10 cellular contexts compared by ENCODE assay signal in the genomic region with DNA sequence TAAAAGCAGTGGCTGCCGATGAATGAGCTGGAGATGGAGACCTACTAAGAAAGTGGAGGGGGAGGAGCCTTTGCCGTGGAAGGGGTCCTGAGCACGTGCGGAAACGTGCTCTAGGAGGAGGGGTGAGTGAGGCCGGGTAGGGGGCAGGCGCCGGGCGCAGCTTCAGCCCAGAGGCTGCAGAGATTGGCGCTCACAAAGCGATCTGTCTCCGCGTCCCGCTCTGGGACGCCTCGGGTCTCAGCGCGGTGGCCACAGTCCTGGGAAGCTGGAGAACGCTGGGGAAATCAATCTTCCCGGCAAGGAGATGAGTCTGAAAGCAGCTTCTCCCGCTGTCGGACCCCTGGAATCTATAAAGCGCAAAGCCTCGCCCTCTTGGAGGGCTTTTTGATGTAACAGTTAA. TPM values are rescaled to one million over a fixed set of nuclear protein-coding genes. Genes with fewer than 3 reads are reported as not detected.
DNase-seq lines count a peak whose midpoint lies in the region; ATAC-seq and TF ChIP-seq lines count a peak whose summit lies in the region.
"Had no signal": no experiment of that assay in that cellular context is flagged by ENCODE, and none has a peak within 500 bp of the region (broad histone marks: within the 10 kb centered on the region; RNA-seq: fewer than 3 reads in every experiment).

No MANE protein-coding gene starts in this region.

- no peaks in the 10 kb centered on the region for H3K79me2 ChIP-seq in osteoblast (ENCODE audit: insufficient read depth, low read length)

- no peak for TF ChIP-seq POLR2A in erythroblast (IDR thresholded peaks at IDR 0.05; ENCODE audit: low read length)

- peak overlapping the region; percentile 72 for H3K4me2 ChIP-seq in osteoblast (ENCODE audit: insufficient read depth, low read length)

- peak overlapping the region; percentile 79 for H3K4me3 Mint-ChIP-seq in Calu3 (ENCODE audit: low read depth, unreplicated experiment)
- H3K4me3 Mint-ChIP-seq: activated CD4-positive, alpha-beta T cell treated with anti-CD3 and anti-CD28 coated beads, Interleukin-2, amount 10 ng/mL, durations not matched to agents 7 days and 5 days had no signal

- intact Hi-C loops in Calu3 (cut with micrococcal nuclease; ENCODE audit: unreplicated experiment): no loop called here

- H3K27ac ChIP-seq in osteoblast (ENCODE audit: low read depth, low read length): no peak overlapping the region

- peaks cover 90% of the 10 kb centered on the region for H3K27me3 Mint-ChIP-seq in Calu3 (ENCODE audit: unreplicated experiment)

- H3K4me1 ChIP-seq in osteoblast (ENCODE audit: insufficient read depth, low read length): no peaks in the 10 kb centered on the region

- TF ChIP-seq CTCF in Calu3 (IDR thresholded peaks at IDR 0.05; ENCODE audit: unreplicated experiment) (no peak), fibroblast of pulmonary artery (IDR thresholded peaks at IDR 0.05; ENCODE audit: low read length, missing control alignments) (no peak), osteoblast (IDR thresholded peaks at IDR 0.05; ENCODE audit: extremely low read depth, low read depth, low read length) (no peak)

- H3K36me3 Mint-ChIP-seq in Calu3 (ENCODE audit: insufficient read depth, unreplicated experiment): no peaks in the 10 kb centered on the region

- CTCF ChIA-PET in Calu3 (lab: Charles Lee): interaction anchor here (0.6 kb wide), 1 partner anchor 504 kb away, joined by 3 read pairs; no protein-coding TSS in a partner anchor

- no TSS peak for BruUV-seq in Calu3 (replicated peaks; lab: Mats Ljungman, UMichigan)

- no peaks in the 10 kb centered on the region for H3K9me3 Mint-ChIP-seq in Calu3 (ENCODE audit: low read depth, unreplicated experiment)
- H3K9me3 Mint-ChIP-seq: activated CD4-positive, alpha-beta T cell treated with anti-CD3 and anti-CD28 coated beads, Interleukin-2, amount 10 ng/mL, durations not matched to agents 7 days and 5 days had no signal

- no peak overlapping the region for H3K27ac Mint-ChIP-seq in Calu3 (ENCODE audit: unreplicated experiment)
- H3K27ac Mint-ChIP-seq: activated CD4-positive, alpha-beta T cell treated with anti-CD3 and anti-CD28 coated beads, Interleukin-2, amount 10 ng/mL, durations not matched to agents 7 days and 5 days had no signal

- H3K4me3 ChIP-seq in fibroblast of pulmonary artery (replicated peaks; ENCODE audit: low read depth, low read length): peak overlapping the region; percentile 56
- peak overlapping the region; percentile 22 for H3K4me3 ChIP-seq in osteoblast (ENCODE audit: insufficient read depth, low read length)

- H3K9me3 ChIP-seq in osteoblast (ENCODE audit: low read depth, low read length): no peaks in the 10 kb centered on the region

- no peaks in the 10 kb centered on the region for H3K4me1 Mint-ChIP-seq in Calu3 (ENCODE audit: low read depth, unreplicated experiment)
- H3K4me1 Mint-ChIP-seq: activated CD4-positive, alpha-beta T cell treated with anti-CD3 and anti-CD28 coated beads, Interleukin-2, amount 10 ng/mL, durations not matched to agents 7 days and 5 days had no signal

- H4K20me1 ChIP-seq in osteoblast (ENCODE audit: insufficient read depth, low read length): no peaks in the 10 kb centered on the region

- DNase-seq in Calu3: no peak
- DNase-seq in HT1080 (ENCODE audit: low read depth): peak; percentile 16
- no peak for DNase-seq in fibroblast of pulmonary artery (ENCODE audit: low read depth)
- DNase-seq in osteoblast (ENCODE audit: insufficient read length, low spot score, missing footprints): peak; percentile 73
- no peak for DNase-seq in erythroblast (lab: John Stamatoyannopoulos, UW)
- DNase-seq in HPDE6-E6E7 (ENCODE audit: extremely low spot score): no peak
- no peak for DNase-seq in SIG-M5 treated with dmso at 0.1 percent for 504 hours (lab: John Stamatoyannopoulos, UW; ENCODE audit: unreplicated experiment)
- DNase-seq: activated CD4-positive, alpha-beta T cell treated with anti-CD3 and anti-CD28 coated beads, Interleukin-2, amount 10 ng/mL, durations not matched to agents 7 days and 5 days; stimulated activated CD4-positive, alpha-beta T cell treated with anti-CD3 and anti-CD28 coated beads, Interleukin-12 subunit alpha, Interleukin-12 subunit beta, amount 100 ng/mL, for 4 hours had no signal

- H3K27me3 ChIP-seq in osteoblast (ENCODE audit: insufficient read depth, low read length): peaks cover 42% of the 10 kb centered on the region

- no peak for ATAC-seq in HG03097 (IDR thresholded peaks at IDR 0.05; ENCODE audit: low FRiP score, unreplicated experiment)

- no peaks in the 10 kb centered on the region for H3K36me3 ChIP-seq in osteoblast (ENCODE audit: insufficient read depth, low read length)

- H2AFZ ChIP-seq in osteoblast (ENCODE audit: low read length): peak overlapping the region; percentile 22

RNA-seq across cellular contexts. Expression of a gene that starts 0.5 kb away (rescaled TPM):
- total RNA-seq in Calu3 (2022) (not detected in 2 replicates), osteoblast (2.2 and 5.0 TPM in 2 replicates)
- total RNA-seq in HT1080 (2014; rRNA removed; shearing (Covaris generic)): 0.43 and 0.70 TPM in 2 replicates
- 0.08 and 0.11 TPM in 2 replicates for polyA plus RNA-seq in HT1080 (2015; cell fraction: cytosol; rRNA removed)
- 0.31 and 0.48 TPM in 2 replicates for polyA plus RNA-seq in HT1080 (2015; cell fraction: nucleus; rRNA removed)
- total RNA-seq: activated CD4-positive, alpha-beta T cell treated with anti-CD3 and anti-CD28 coated beads, Interleukin-2, amount 10 ng/mL, durations not matched to agents 7 days and 5 days had no signal

Comparison
In these comparisons a context has a peak if more than half of its experiments do, and no peak if none do; other contexts are left out.
1. DNase-seq: peak in HT1080 (single experiment) and osteoblast (single experiment); none in Calu3 (single experiment), fibroblast of pulmonary artery (single experiment), erythroblast (0 of 2), HPDE6-E6E7 (single experiment) and SIG-M5 treated with dmso at 0.1 percent for 504 hours (single experiment).